In genomic region chr15:34116620-34117019, GRCh38 we compare ENCODE assay signal across 14 cellular contexts.
"Had no signal": no experiment of that assay in that cellular context is flagged by ENCODE, and none has a peak within 500 bp of the region (broad histone marks: within the 10 kb centered on the region; RNA-seq: fewer than 3 reads in every experiment).

No MANE protein-coding gene starts in this region.

- DNase-seq: activated B cell treated with CpG ODN at 0.5 μM for 24 hours; activated CD4-positive, alpha-beta memory T cell treated with anti-CD3 and anti-CD28 coated beads for 36 hours; activated CD4-positive, alpha-beta T cell treated with anti-CD3 and anti-CD28 coated beads for 4 hours; activated naive CD4-positive, alpha-beta T cell treated with Interleukin-2 at 50 U/mL for 16 hours; activated naive CD8-positive, alpha-beta T cell treated with anti-CD3 and anti-CD28 coated beads, Interleukin-2, amount 10 ng/mL, durations not matched to agents 7 days and 5 days; activated T-cell treated with anti-CD3 and anti-CD28 coated beads, Interleukin-2, amount 50 U/mL, for 1 hour; cortex of kidney; left cardiac atrium; mesenchymal stem cell; mucosa of descending colon; naive thymus-derived CD8-positive, alpha-beta T cell; psoas muscle; right cardiac atrium had no signal

- H3K4me3 ChIP-seq: mucosa of descending colon, psoas muscle, skin epidermis had no signal
